ENCODE assay signal across 13 cellular contexts in the genomic region with DNA sequence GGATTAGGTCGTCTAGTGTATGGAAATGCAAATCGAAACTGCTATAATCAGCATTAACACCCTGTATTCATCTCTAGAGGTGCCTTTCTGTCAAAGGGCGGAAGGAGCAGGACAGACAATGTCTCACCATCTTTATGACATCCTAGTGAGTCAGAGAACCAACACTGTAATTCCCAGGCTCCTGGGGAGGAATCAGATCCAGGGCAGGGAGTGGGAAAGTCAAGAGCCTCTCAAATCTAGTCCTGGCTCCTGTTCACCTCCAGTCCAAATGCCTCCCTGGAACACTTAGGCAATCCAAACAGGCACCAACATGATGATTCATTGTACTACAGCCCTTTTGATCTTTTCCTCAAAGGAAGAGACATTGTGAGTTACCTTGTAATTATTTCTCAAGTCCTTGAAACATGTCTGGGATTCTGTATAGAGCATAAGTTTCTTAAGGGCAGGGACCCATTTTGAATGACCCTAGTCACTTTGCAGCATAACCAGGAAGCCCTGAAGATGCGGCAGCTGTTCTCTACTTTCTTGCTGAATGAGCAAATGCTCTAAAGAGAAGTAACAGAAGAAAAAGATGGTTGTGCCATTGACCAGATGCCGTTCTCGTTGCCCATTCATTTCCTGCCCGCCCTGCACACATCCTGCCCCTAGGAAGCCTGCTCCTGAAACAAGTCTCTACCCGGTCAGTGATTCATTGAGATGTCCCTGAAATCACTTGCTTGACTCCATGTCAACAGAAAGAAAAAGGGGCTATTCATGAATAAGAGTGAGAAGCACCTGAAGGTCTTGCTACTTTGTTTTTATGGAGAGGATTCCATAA.
A peak's percentile ranks its signal among the peaks of the same experiment; 100 is the strongest.
DNase-seq lines count a peak whose midpoint lies in the region; ATAC-seq, FAIRE-seq and TF ChIP-seq lines count a peak whose summit lies in the region.
"Had no signal": no experiment of that assay in that cellular context is flagged by ENCODE, and none has a peak within 500 bp of the region (broad histone marks: within the 10 kb centered on the region; RNA-seq: fewer than 3 reads in every experiment).

No MANE protein-coding gene starts in this region.

- no peak overlapping the region for H3K4me3 Mint-ChIP-seq in CD4-positive, alpha-beta memory T cell

- no peak for ATAC-seq in GM21786 (IDR thresholded peaks at IDR 0.05; ENCODE audit: unreplicated experiment)
- ATAC-seq: left colon had no signal

- intact Hi-C loops in CD4-positive, alpha-beta memory T cell (cut with micrococcal nuclease): no loop called here

- H3K27ac Mint-ChIP-seq in CD4-positive, alpha-beta memory T cell: no peak overlapping the region

- no peaks in the 10 kb centered on the region for H3K27me3 Mint-ChIP-seq in CD4-positive, alpha-beta memory T cell

- peak; percentile 53 for DNase-seq in NCI-H510A treated with DMSO at 0.1 percent for 48 hours (lab: John Stamatoyannopoulos, UW)
- DNase-seq in NCI-H510A (lab: John Stamatoyannopoulos, UW): no peak
- peak; percentile 92 for DNase-seq in NCI-H226
- peak; percentile 74 for DNase-seq in epithelial cell of proximal tubule (ENCODE audit: low read depth)
- DNase-seq in small intestine: peak; percentile 27
- DNase-seq in NCI-H1092 treated with DMSO at 0.1 percent for 48 hours (lab: John Stamatoyannopoulos, UW): no peak
- DNase-seq in CD4-positive, alpha-beta memory T cell: no peak
- DNase-seq: central memory CD4-positive, alpha-beta T cell; left colon; NCI-H345; transverse colon had no signal

- H3K27me3 ChIP-seq in small intestine (ENCODE audit: control insufficient read depth in 2 of 2, insufficient read depth in 2 of 2, low read length in 2 of 2): no peaks in the 10 kb centered on the region
- H3K27me3 ChIP-seq in CD4-positive, alpha-beta memory T cell (ENCODE audit: insufficient read depth, low read length): no peaks in the 10 kb centered on the region
- H3K27me3 ChIP-seq: BLaER1, transverse colon had no signal

- H3K9me3 ChIP-seq in small intestine (ENCODE audit: control insufficient read depth, low read depth): no peaks in the 10 kb centered on the region
- no peaks in the 10 kb centered on the region for H3K9me3 ChIP-seq in CD4-positive, alpha-beta memory T cell (ENCODE audit: control insufficient read depth in 1 of 2, low read length in 2 of 2)
- H3K9me3 ChIP-seq: BLaER1, transverse colon had no signal

- TF ChIP-seq CTCF in epithelial cell of proximal tubule (conservative IDR thresholded peaks at IDR 0.05; ENCODE audit: low read depth, low read length): no peak

- H3K4me1 ChIP-seq in small intestine (ENCODE audit: control insufficient read depth in 2 of 2, insufficient read depth in 1 of 2, low read depth in 1 of 2, low read length in 1 of 2): no peaks in the 10 kb centered on the region
- no peaks in the 10 kb centered on the region for H3K4me1 ChIP-seq in CD4-positive, alpha-beta memory T cell (ENCODE audit: insufficient read depth, low read length)
- H3K4me1 ChIP-seq: BLaER1, transverse colon had no signal

- WGBS in small intestine, 3 donors: 71 to 81% (median 73%) methylated on average over 8 of the region's 8 CpGs

- no peaks in the 10 kb centered on the region for H3K36me3 ChIP-seq in small intestine (ENCODE audit: control insufficient read depth in 2 of 2, insufficient read depth in 2 of 2, low read length in 2 of 2)
- H3K36me3 ChIP-seq in CD4-positive, alpha-beta memory T cell (ENCODE audit: insufficient read depth, low read length): no peaks in the 10 kb centered on the region
- H3K36me3 ChIP-seq: BLaER1, transverse colon had no signal

- no peaks in the 10 kb centered on the region for H3K36me3 Mint-ChIP-seq in CD4-positive, alpha-beta memory T cell

- no peak for FAIRE-seq in small intestine (lab: Jason Lieb, UNC)

- POLR2A ChIA-PET in CD4-positive, alpha-beta memory T cell (lab: Charles Lee; ENCODE audit: partially characterized antibody): no interaction called here

- H3K9me3 Mint-ChIP-seq in CD4-positive, alpha-beta memory T cell: no peaks in the 10 kb centered on the region

- peaks cover 0 to 6% (median 0%) of the 10 kb centered on the region in 4 donors for H3K4me1 Mint-ChIP-seq in CD4-positive, alpha-beta memory T cell

- H3K27ac ChIP-seq in small intestine (ENCODE audit: low read depth in 1 of 2, low read length in 1 of 2): no peak overlapping the region
- H3K27ac ChIP-seq in CD4-positive, alpha-beta memory T cell (ENCODE audit: low read depth, low read length): no peak overlapping the region
- H3K27ac ChIP-seq: BLaER1, transverse colon had no signal

- CTCF ChIA-PET in CD4-positive, alpha-beta memory T cell (lab: Charles Lee; ENCODE audit: partially characterized antibody): no interaction called here

- no peak overlapping the region for H3K4me3 ChIP-seq in epithelial cell of proximal tubule (ENCODE audit: low read depth, low read length)
- no peak overlapping the region for H3K4me3 ChIP-seq in small intestine (ENCODE audit: low read depth in 1 of 2, low read length in 2 of 2)
- H3K4me3 ChIP-seq in CD4-positive, alpha-beta memory T cell (ENCODE audit: low read length in 2 of 2): no peak overlapping the region
- H3K4me3 ChIP-seq: BLaER1, transverse colon had no signal

Comparison
In these comparisons a context has a peak if more than half of its experiments do, and no peak if none do; other contexts are left out.
1. DNase-seq: peak in NCI-H510A treated with DMSO at 0.1 percent for 48 hours (single experiment), NCI-H226 (single experiment), epithelial cell of proximal tubule (single experiment) and small intestine (single experiment); none in NCI-H510A (single experiment), NCI-H1092 treated with DMSO at 0.1 percent for 48 hours (single experiment) and CD4-positive, alpha-beta memory T cell (0 of 5).